Comparison of ENCODE assay signal across 8 cellular contexts in genomic region chr3:184248454-184249411, GRCh38. TPM values are rescaled to one million over a fixed set of nuclear protein-coding genes. Genes with fewer than 3 reads are reported as not detected.
DNase-seq lines count a peak whose midpoint lies in the region; ATAC-seq and TF ChIP-seq lines count a peak whose summit lies in the region.

Gene ALG3 (minus strand): TSS chr3:184248962. CDS start chr3:184248940, 22 bp downstream.

- H3K27me3 Mint-ChIP-seq in activated T-helper 2 cell treated with anti-CD3 and anti-CD28 coated beads, Interferon-gamma antibody, Interleukin-2, Interleukin-4, amounts not matched to agents 10 μg/mL and 5 μg/mL and 100 μg/mL, durations not matched to agents 14 hours and 24 hours and 36 hours (ENCODE audit: low read depth), result no peaks in the 10 kb centered on the region
- H3K27me3 Mint-ChIP-seq in natural killer cell treated with Interleukin-12 subunit alpha and Interleukin-12 subunit beta and Interleukin-15 and Interleukin-18, amount 100 ng/mL, for 72 hours, result no peaks in the 10 kb centered on the region

- ATAC-seq in GM21447 (IDR thresholded peaks at IDR 0.05; ENCODE audit: unreplicated experiment), result peak; percentile 46
- peak; percentile 78 to 83 for ATAC-seq in natural killer cell treated with Interleukin-12 subunit alpha and Interleukin-12 subunit beta and Interleukin-15 and Interleukin-18, amount 100 ng/mL, for 72 hours

- no peaks in the 10 kb centered on the region for H3K9me3 Mint-ChIP-seq in activated T-helper 2 cell treated with anti-CD3 and anti-CD28 coated beads, Interferon-gamma antibody, Interleukin-2, Interleukin-4, amounts not matched to agents 10 μg/mL and 5 μg/mL and 100 μg/mL, durations not matched to agents 14 hours and 24 hours and 36 hours
- H3K9me3 Mint-ChIP-seq in natural killer cell treated with Interleukin-12 subunit alpha and Interleukin-12 subunit beta and Interleukin-15 and Interleukin-18, amount 100 ng/mL, for 72 hours, result no peaks in the 10 kb centered on the region

- H3K27ac Mint-ChIP-seq in activated T-helper 2 cell treated with anti-CD3 and anti-CD28 coated beads, Interferon-gamma antibody, Interleukin-2, Interleukin-4, amounts not matched to agents 10 μg/mL and 5 μg/mL and 100 μg/mL, durations not matched to agents 14 hours and 24 hours and 36 hours, result peak within 1 kb of the TSS; percentile 99
- peak within 1 kb of the TSS; percentile 98 to 100 for H3K27ac Mint-ChIP-seq in natural killer cell treated with Interleukin-12 subunit alpha and Interleukin-12 subunit beta and Interleukin-15 and Interleukin-18, amount 100 ng/mL, for 72 hours

- H3K4me1 Mint-ChIP-seq in activated T-helper 2 cell treated with anti-CD3 and anti-CD28 coated beads, Interferon-gamma antibody, Interleukin-2, Interleukin-4, amounts not matched to agents 10 μg/mL and 5 μg/mL and 100 μg/mL, durations not matched to agents 14 hours and 24 hours and 36 hours (ENCODE audit: low read depth), result peaks cover 7% of the 10 kb centered on the region
- peaks cover 14 to 25% of the 10 kb centered on the region in 2 donors for H3K4me1 Mint-ChIP-seq in natural killer cell treated with Interleukin-12 subunit alpha and Interleukin-12 subunit beta and Interleukin-15 and Interleukin-18, amount 100 ng/mL, for 72 hours (ENCODE audit: low read depth in 2 of 2)

- H3K36me3 Mint-ChIP-seq in activated T-helper 2 cell treated with anti-CD3 and anti-CD28 coated beads, Interferon-gamma antibody, Interleukin-2, Interleukin-4, amounts not matched to agents 10 μg/mL and 5 μg/mL and 100 μg/mL, durations not matched to agents 14 hours and 24 hours and 36 hours (ENCODE audit: low read depth), result peaks cover 22% of the 10 kb centered on the region
- peaks cover 14% of the 10 kb centered on the region for H3K36me3 Mint-ChIP-seq in natural killer cell treated with Interleukin-12 subunit alpha and Interleukin-12 subunit beta and Interleukin-15 and Interleukin-18, amount 100 ng/mL, for 72 hours

- H3K4me3 Mint-ChIP-seq in activated T-helper 2 cell treated with anti-CD3 and anti-CD28 coated beads, Interferon-gamma antibody, Interleukin-2, Interleukin-4, amounts not matched to agents 10 μg/mL and 5 μg/mL and 100 μg/mL, durations not matched to agents 14 hours and 24 hours and 36 hours (ENCODE audit: low read depth), result peak within 1 kb of the TSS; percentile 95
- peak within 1 kb of the TSS; percentile 98 for H3K4me3 Mint-ChIP-seq in natural killer cell treated with Interleukin-12 subunit alpha and Interleukin-12 subunit beta and Interleukin-15 and Interleukin-18, amount 100 ng/mL, for 72 hours

- TF ChIP-seq RAD21 in Ishikawa (IDR thresholded peaks at IDR 0.05; ENCODE audit: low read depth), result 0 out of 2 replicates have a peak, but pooled peaks have one; percentile 2

- intact Hi-C loops in activated T-helper 2 cell treated with anti-CD3 and anti-CD28 coated beads, Interferon-gamma antibody, Interleukin-2, Interleukin-4, amounts not matched to agents 10 μg/mL and 5 μg/mL and 100 μg/mL, durations not matched to agents 14 hours and 24 hours and 36 hours (cut with micrococcal nuclease), result loop anchor here (1.0 to 2.0 kb wide), 8 partner anchors 51 to 364 kb away; partner anchors contain the start of genes ABCC5, ABCF3, AP2M1 and EIF2B5

- peak; percentile 48 for TF ChIP-seq EP300 in Ishikawa (IDR thresholded peaks at IDR 0.05; ENCODE audit: borderline replicate concordance)

- DNase-seq in D341Med (ENCODE audit: low spot score) (peak; percentile 88), RPMI7951 (ENCODE audit: low read depth) (peak; percentile 85), fibroblast of peridontal ligament (ENCODE audit: extremely low read depth) (peak; percentile 87)
- peak; percentile 83 for DNase-seq in activated T-helper 2 cell treated with anti-CD3 and anti-CD28 coated beads, Interferon-gamma antibody, Interleukin-2, Interleukin-4, amounts not matched to agents 10 μg/mL and 5 μg/mL and 100 μg/mL, durations not matched to agents 14 hours and 24 hours and 36 hours (ENCODE audit: low spot score)
- peak; percentile 90 for DNase-seq in natural killer cell treated with Interleukin-12 subunit alpha and Interleukin-12 subunit beta and Interleukin-15 and Interleukin-18, amount 100 ng/mL, for 72 hours (ENCODE audit: low spot score)
- peak; percentile 72 to 88 (median 80) for DNase-seq in stimulated activated naive CD4-positive, alpha-beta T cell (lab: John Stamatoyannopoulos, UW)

TF ChIP-seq in Ishikawa, 13 proteins besides CTCF, POLR2A, EP300 and RAD21:
- TF ChIP-seq FOXM1 (IDR thresholded peaks at IDR 0.05; ENCODE audit: borderline replicate concordance, low read depth), result no peak
- TF ChIP-seq CEBPB (IDR thresholded peaks at IDR 0.05), result peak; percentile 79; the same call in 1 of the 2 replicates
- TF ChIP-seq NFIC (IDR thresholded peaks at IDR 0.05), result peak; percentile 41; the same call in 1 of the 2 replicates
- TF ChIP-seq YY1 (IDR thresholded peaks at IDR 0.05; ENCODE audit: low read depth), result peak; percentile 99
- peak; percentile 90 for TF ChIP-seq TCF12 (IDR thresholded peaks at IDR 0.05; ENCODE audit: low read depth)
- peak; percentile 100 for TF ChIP-seq TAF1 (IDR thresholded peaks at IDR 0.05; ENCODE audit: low read depth)
- TF ChIP-seq ZBTB7A (IDR thresholded peaks at IDR 0.05; ENCODE audit: low read depth), result 0 out of 2 replicates have a peak, but pooled peaks have one; percentile 49
- TF ChIP-seq USF1 (IDR thresholded peaks at IDR 0.05), result peak; percentile 74
- TF ChIP-seq CREB1 (IDR thresholded peaks at IDR 0.05; ENCODE audit: low read depth), result no peak
- TF ChIP-seq EGR1 (IDR thresholded peaks at IDR 0.05), result peak; percentile 69
- TF ChIP-seq REST (IDR thresholded peaks at IDR 0.05; ENCODE audit: low read depth), result no peak; the same call in 1 of the 2 replicates
- no peak; the same call in 1 of the 2 replicates for TF ChIP-seq TEAD4 (IDR thresholded peaks at IDR 0.05)
- TF ChIP-seq MAX (IDR thresholded peaks at IDR 0.05), result peak; percentile 91
TF ChIP-seq in Ishikawa: peak in this region for 9.

RNA-seq across cellular contexts. Expression of gene ALG3, which starts in this region (rescaled TPM):
- total RNA-seq in RPMI7951 (2014; rRNA removed; shearing (Covaris generic)), result 67.0 and 71.2 TPM in 2 replicates
- total RNA-seq in activated T-helper 2 cell treated with anti-CD3 and anti-CD28 coated beads, Interferon-gamma antibody, Interleukin-2, Interleukin-4, amounts not matched to agents 10 μg/mL and 5 μg/mL and 100 μg/mL, durations not matched to agents 14 hours and 24 hours and 36 hours, result 64.0 and 66.6 TPM in 2 replicates
- 10 to 100 TPM; 52.2 to 80.2 TPM for total RNA-seq in natural killer cell treated with Interleukin-12 subunit alpha and Interleukin-12 subunit beta and Interleukin-15 and Interleukin-18, amount 100 ng/mL, for 72 hours

Comparison
In these comparisons a context has a peak if more than half of its experiments do, and no peak if none do; other contexts are left out.
1. Peak in every context shown above with its lines: DNase-seq and ATAC-seq.